ENCODE assay signal across 4 cellular contexts in the genomic region with DNA sequence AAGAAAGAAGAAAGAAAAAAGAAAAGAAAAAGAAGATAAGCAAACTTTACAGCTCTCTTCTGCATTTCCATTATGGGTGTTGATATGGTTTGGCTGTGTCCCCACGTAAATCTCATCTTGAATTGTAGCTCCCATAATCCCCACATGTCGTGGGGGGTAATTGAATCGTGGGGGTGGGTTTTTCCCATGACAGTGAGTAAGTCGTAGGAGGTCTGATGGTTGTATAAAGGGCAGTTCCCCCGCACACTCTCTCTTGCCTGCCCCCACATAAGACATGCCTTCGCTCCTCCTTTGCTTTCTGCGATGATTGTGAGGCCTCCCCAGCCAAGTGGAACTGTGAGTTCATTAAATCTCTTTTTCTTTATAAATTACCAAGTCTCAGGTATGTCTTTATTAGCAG.
"Had no signal": no experiment of that assay in that cellular context is flagged by ENCODE, and none has a peak within 500 bp of the region (broad histone marks: within the 10 kb centered on the region; RNA-seq: fewer than 3 reads in every experiment).

No MANE protein-coding gene starts in this region.

- H3K9me3 ChIP-seq: HAP-1 had no signal

- H3K4me3 ChIP-seq: GM23248, GM23338, HAP-1 had no signal

- ATAC-seq: GM23338, HCT116 had no signal

- H3K36me3 ChIP-seq: HAP-1 had no signal

- H3K27ac ChIP-seq: GM23248 had no signal

- H3K4me1 ChIP-seq: HAP-1 had no signal
